In genomic region chr1:110196917-110197782, GRCh38 we compare ENCODE assay signal across 1 cellular context.
TF ChIP-seq lines count a peak whose summit lies in the region.

No MANE protein-coding gene starts in this region.

TF ChIP-seq in GM12878, 131 proteins besides CTCF, POLR2A, EP300 and RAD21:
- TF ChIP-seq RCOR1 (conservative IDR thresholded peaks at IDR 0.05; ENCODE audit: low read depth, low read length) (no peak), SMC3 (IDR thresholded peaks at IDR 0.05; ENCODE audit: borderline replicate concordance, low read length) (peak; percentile 77)
